In the genomic region with DNA sequence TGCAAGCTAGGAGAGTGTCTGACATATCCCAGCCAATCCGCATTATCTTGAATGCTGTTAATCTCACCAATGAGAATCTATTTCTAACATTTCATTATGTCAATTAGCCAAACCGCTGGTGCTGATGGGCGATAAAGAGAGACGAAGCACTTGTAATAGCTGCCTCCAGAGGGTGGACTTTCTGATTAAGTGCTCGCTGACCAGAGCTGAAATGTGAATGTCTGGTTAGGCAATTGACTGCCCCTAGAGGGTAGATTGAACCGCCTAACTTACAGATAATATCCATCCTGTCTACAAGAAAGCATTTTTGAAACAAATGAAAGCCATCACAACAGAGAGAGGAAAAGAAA, we compare ENCODE assay signal across 8 cellular contexts. TPM values are rescaled to one million over a fixed set of nuclear protein-coding genes. Genes with fewer than 3 reads are reported as not detected.
DNase-seq lines count a peak whose midpoint lies in the region; ATAC-seq, FAIRE-seq and TF ChIP-seq lines count a peak whose summit lies in the region.

No MANE protein-coding gene starts in this region.

- H3K36me3 ChIP-seq in HUES6 (ENCODE audit: control insufficient read depth, insufficient read depth, low read length) (peaks cover 45% of the 10 kb centered on the region), PC-3 (ENCODE audit: low read depth, low read length) (peaks cover 19% of the 10 kb centered on the region)

- H3K27me3 Mint-ChIP-seq in stimulated activated memory B cell treated with anti-CD40 and anti-IgM and Interleukin-4, amounts not matched to agents 10 μg/mL and 1 μg/mL and 100 μg/mL, for 72 hours = peaks cover 27% of the 10 kb centered on the region

- H3K27ac ChIP-seq in HUES6 (ENCODE audit: low read depth, low read length) (no peak overlapping the region), PC-3 (ENCODE audit: low read length) (no peak overlapping the region)

- H3K4me3 ChIP-seq in HUES6 (ENCODE audit: low read depth, low read length) (peak overlapping the region; percentile 85), PC-3 (ENCODE audit: low read length) (peak overlapping the region; percentile 87)

- peak; percentile 13 for ATAC-seq in GM19395 (IDR thresholded peaks at IDR 0.05; ENCODE audit: unreplicated experiment)
- ATAC-seq in PC-3 = peak; percentile 81
- ATAC-seq in stimulated activated memory B cell treated with anti-CD40 and anti-IgM and Interleukin-4, amounts not matched to agents 10 μg/mL and 1 μg/mL and 100 μg/mL, for 72 hours = peak; percentile 58

- peaks cover 17% of the 10 kb centered on the region for H3K36me3 Mint-ChIP-seq in stimulated activated memory B cell treated with anti-CD40 and anti-IgM and Interleukin-4, amounts not matched to agents 10 μg/mL and 1 μg/mL and 100 μg/mL, for 72 hours

- peak; percentile 92 for FAIRE-seq in D721Med (lab: Jason Lieb, UNC)

- peaks cover 43% of the 10 kb centered on the region for H3K4me1 Mint-ChIP-seq in stimulated activated memory B cell treated with anti-CD40 and anti-IgM and Interleukin-4, amounts not matched to agents 10 μg/mL and 1 μg/mL and 100 μg/mL, for 72 hours

- TF ChIP-seq CTCF in D721Med (IDR thresholded peaks at IDR 0.05; ENCODE audit: insufficient read depth, missing control alignments) = peak; percentile 32
- peak; percentile 58 for TF ChIP-seq CTCF in PC-3 (conservative IDR thresholded peaks at IDR 0.05; ENCODE audit: low read depth, low read length)

- peak overlapping the region; percentile 96 for H3K4me3 Mint-ChIP-seq in stimulated activated memory B cell treated with anti-CD40 and anti-IgM and Interleukin-4, amounts not matched to agents 10 μg/mL and 1 μg/mL and 100 μg/mL, for 72 hours

- intact Hi-C loops in PC-3 (cut with micrococcal nuclease) = loop anchor here (5.0 kb wide), 1 partner anchor 53 kb away; a partner anchor contains a TSS

- H3K9me2 ChIP-seq in PC-3 (replicated peaks; ENCODE audit: low read length) = no peaks in the 10 kb centered on the region

- H2AFZ ChIP-seq in PC-3 (ENCODE audit: low read length) = peak overlapping the region; percentile 83

- peaks cover 30% of the 10 kb centered on the region for H3K79me2 ChIP-seq in PC-3 (ENCODE audit: low read length)

- CTCF ChIA-PET in PC-3 (lab: Charles Lee) = interaction anchor here (1.5 kb wide), 1 partner anchor 139 kb away, joined by 6 read pairs; no protein-coding TSS in a partner anchor

- peaks cover 7% of the 10 kb centered on the region for H3K4me1 ChIP-seq in HUES6 (ENCODE audit: control insufficient read depth, insufficient read depth, low read length)
- H3K4me1 ChIP-seq in PC-3 (ENCODE audit: insufficient read depth, low read length) = peaks cover 18% of the 10 kb centered on the region

- peak overlapping the region; percentile 98 for H3K27ac Mint-ChIP-seq in stimulated activated memory B cell treated with anti-CD40 and anti-IgM and Interleukin-4, amounts not matched to agents 10 μg/mL and 1 μg/mL and 100 μg/mL, for 72 hours

- POLR2A ChIA-PET in PC-3 (lab: Charles Lee; ENCODE audit: unreplicated experiment) = no interaction called here

- H3K27me3 ChIP-seq in HUES6 (ENCODE audit: control insufficient read depth, insufficient read depth, low read length) (peaks cover 19% of the 10 kb centered on the region; the same call in 1 of the 2 replicates), PC-3 (ENCODE audit: low read length) (no peaks in the 10 kb centered on the region)

- H3K4me2 ChIP-seq in PC-3 (ENCODE audit: low read length) = peak overlapping the region; percentile 99

- BruUV-seq in PC-3 (replicated peaks; lab: Mats Ljungman, UMichigan) = TSS peak; percentile 78

- H3F3A ChIP-seq in PC-3 (ENCODE audit: low read length, unreplicated experiment) = no peaks in the 10 kb centered on the region

- H3K9ac ChIP-seq in HUES6 (ENCODE audit: low read length) = peak overlapping the region; percentile 94
- H3K9ac ChIP-seq in PC-3 (ENCODE audit: low read length) = peak overlapping the region; percentile 97

- H3K9me3 Mint-ChIP-seq in stimulated activated memory B cell treated with anti-CD40 and anti-IgM and Interleukin-4, amounts not matched to agents 10 μg/mL and 1 μg/mL and 100 μg/mL, for 72 hours = no peaks in the 10 kb centered on the region

- H4K20me1 ChIP-seq in PC-3 (ENCODE audit: low read length) = no peaks in the 10 kb centered on the region

- H3K9me3 ChIP-seq in HUES6 (ENCODE audit: control insufficient read depth, insufficient read depth, low read depth, low read length) = no peaks in the 10 kb centered on the region
- no peaks in the 10 kb centered on the region for H3K9me3 ChIP-seq in PC-3 (ENCODE audit: low read length)

- DNase-seq in D721Med (ENCODE audit: insufficient read length, low spot score) (peak; percentile 68), PC-3 (peak; percentile 61), brain pericyte (ENCODE audit: low read depth, low spot score) (peak; percentile 74), iPS-NIHi7 (ENCODE audit: extremely low spot score) (peak; percentile 71), 8988T (no peak)

RNA-seq across cellular contexts. Expression of a gene that starts 0.6 kb away (rescaled TPM):
- total RNA-seq in PC-3 (2014; rRNA removed) = 33.2 and 46.7 TPM in 2 replicates

RNA-seq across cellular contexts. Expression of a gene that starts 10.1 kb away (rescaled TPM):
- 1.4 and 2.2 TPM in 2 replicates for total RNA-seq in PC-3 (2014; rRNA removed)

RNA-seq across cellular contexts. Expression of a gene that starts 23.9 kb away (rescaled TPM):
- 50.5 and 58.6 TPM in 2 replicates for total RNA-seq in PC-3 (2014; rRNA removed)

RNA-seq across cellular contexts. Expression of a gene that starts 51.8 kb away (rescaled TPM):
- total RNA-seq in PC-3 (2014; rRNA removed) = 0.51 and 1.0 TPM in 2 replicates

RNA-seq across cellular contexts. Expression of a gene that starts 53.9 kb away (rescaled TPM):
- total RNA-seq in PC-3 (2014; rRNA removed) = 90.2 and 101 TPM in 2 replicates

Comparison
In these comparisons a context has a peak if more than half of its experiments do, and no peak if none do; other contexts are left out.
1. ATAC-seq: peak in every context shown above with its lines; median percentile 81 in PC-3; 58 in stimulated activated memory B cell treated with anti-CD40 and anti-IgM and Interleukin-4, amounts not matched to agents 10 μg/mL and 1 μg/mL and 100 μg/mL, for 72 hours; 13 in GM19395.